17 cellular contexts compared by ENCODE assay signal in the genomic region with DNA sequence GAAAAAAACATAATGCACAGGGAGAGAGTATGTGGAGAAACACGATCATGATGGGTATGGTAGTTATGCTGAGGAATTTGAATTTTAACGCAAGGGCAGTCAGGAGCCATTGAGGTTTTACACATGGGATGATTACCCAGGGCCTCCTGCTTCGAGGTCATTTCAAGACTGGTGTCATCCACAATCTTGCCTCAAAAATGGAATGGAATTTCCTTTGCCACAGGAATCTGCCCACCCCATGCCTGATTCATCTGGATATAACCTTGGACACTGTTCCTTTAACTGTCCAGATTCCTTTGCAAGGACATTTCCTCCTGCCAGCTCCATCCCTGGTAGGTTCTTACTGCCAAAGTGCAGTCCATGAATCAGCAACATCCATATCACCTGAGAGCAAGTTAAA.
DNase-seq lines count a peak whose midpoint lies in the region; ATAC-seq, FAIRE-seq and TF ChIP-seq lines count a peak whose summit lies in the region.
"Had no signal": no experiment of that assay in that cellular context is flagged by ENCODE, and none has a peak within 500 bp of the region (broad histone marks: within the 10 kb centered on the region; RNA-seq: fewer than 3 reads in every experiment).

No MANE protein-coding gene starts in this region.

- intact Hi-C loops in activated CD4-positive, alpha-beta T cell treated with anti-CD3 and anti-CD28 coated beads, Interleukin-2, amount 10 ng/mL, durations not matched to agents 24 days and 14 days (cut with micrococcal nuclease), result no loop called here

- no peak for TF ChIP-seq CTCF in RWPE2 (IDR thresholded peaks at IDR 0.05; ENCODE audit: poor library complexity, severe bottlenecking)

- no peaks in the 10 kb centered on the region for H3K27me3 Mint-ChIP-seq in activated CD4-positive, alpha-beta T cell treated with anti-CD3 and anti-CD28 coated beads, Interleukin-2, amount 10 ng/mL, durations not matched to agents 24 days and 14 days
- H3K27me3 Mint-ChIP-seq: CD8-positive, alpha-beta memory T cell had no signal

- peak overlapping the region; percentile 53 for H3K27ac ChIP-seq in RWPE2 (ENCODE audit: poor library complexity, severe bottlenecking)
- H3K27ac ChIP-seq: heart right ventricle had no signal

- H3K36me3 Mint-ChIP-seq in activated CD4-positive, alpha-beta T cell treated with anti-CD3 and anti-CD28 coated beads, Interleukin-2, amount 10 ng/mL, durations not matched to agents 24 days and 14 days (ENCODE audit: low read depth), result no peaks in the 10 kb centered on the region

- no peak overlapping the region for H3K27ac Mint-ChIP-seq in activated CD4-positive, alpha-beta T cell treated with anti-CD3 and anti-CD28 coated beads, Interleukin-2, amount 10 ng/mL, durations not matched to agents 24 days and 14 days
- H3K27ac Mint-ChIP-seq: CD8-positive, alpha-beta memory T cell had no signal

- no peaks in the 10 kb centered on the region for H3K9me3 Mint-ChIP-seq in activated CD4-positive, alpha-beta T cell treated with anti-CD3 and anti-CD28 coated beads, Interleukin-2, amount 10 ng/mL, durations not matched to agents 24 days and 14 days

- H3K27me3 ChIP-seq in RWPE2 (ENCODE audit: insufficient read depth, poor library complexity, severe bottlenecking), result no peaks in the 10 kb centered on the region
- H3K27me3 ChIP-seq: heart right ventricle had no signal

- no peak overlapping the region for H3K4me3 Mint-ChIP-seq in activated CD4-positive, alpha-beta T cell treated with anti-CD3 and anti-CD28 coated beads, Interleukin-2, amount 10 ng/mL, durations not matched to agents 24 days and 14 days
- H3K4me3 Mint-ChIP-seq: activated T-cell treated with anti-CD3 and anti-CD28 coated beads, Interleukin-2, amount 50 U/mL, for 4 hours; CD8-positive, alpha-beta memory T cell; neural crest cell had no signal

- H3K4me1 ChIP-seq in RWPE2 (ENCODE audit: insufficient read depth, poor library complexity, severe bottlenecking), result peaks cover 12% of the 10 kb centered on the region
- H3K4me1 ChIP-seq: heart right ventricle had no signal

- no peaks in the 10 kb centered on the region for H3K36me3 ChIP-seq in RWPE2 (ENCODE audit: low read depth)
- H3K36me3 ChIP-seq: heart right ventricle had no signal

- FAIRE-seq in GM19239 (lab: Jason Lieb, UNC), result no peak
- FAIRE-seq: HepG2, small intestine had no signal

- H3K4me3 ChIP-seq in RWPE2 (ENCODE audit: severe bottlenecking) (no peak overlapping the region), skeletal muscle cell (ENCODE audit: low read depth, low read length) (no peak overlapping the region)
- H3K4me3 ChIP-seq: heart right ventricle had no signal

- peak; percentile 98 for ATAC-seq in RWPE2 (ENCODE audit: low read depth)
- ATAC-seq: activated T-cell treated with anti-CD3 and anti-CD28 coated beads, Interleukin-2, amount 50 U/mL, for 4 hours; heart right ventricle; HepG2 had no signal

- DNase-seq in GM04504 (ENCODE audit: low read depth) (peak; percentile 66), RWPE2 (ENCODE audit: low spot score) (no peak), fibroblast of gingiva (ENCODE audit: low read depth) (peak; percentile 67), skeletal muscle cell (ENCODE audit: low read depth) (peak; percentile 72), ecto neural progenitor cell (ENCODE audit: low spot score) (no peak), GM19239 (ENCODE audit: insufficient read length, low spot score) (no peak), dermis blood vessel endothelial cell (no peak)
- no peak for DNase-seq in activated CD4-positive, alpha-beta T cell treated with anti-CD3 and anti-CD28 coated beads, Interleukin-2, amount 10 ng/mL, durations not matched to agents 24 days and 14 days
- DNase-seq: activated T-cell treated with anti-CD3 and anti-CD28 coated beads, Interleukin-2, amount 50 U/mL, for 4 hours; amygdala; CD8-positive, alpha-beta memory T cell; heart right ventricle; OCI-M1; small intestine; T-helper 1 cell had no signal

- no peaks in the 10 kb centered on the region for H3K9me3 ChIP-seq in RWPE2 (ENCODE audit: severe bottlenecking)
- H3K9me3 ChIP-seq: heart right ventricle had no signal

- no peaks in the 10 kb centered on the region for H3K4me1 Mint-ChIP-seq in activated CD4-positive, alpha-beta T cell treated with anti-CD3 and anti-CD28 coated beads, Interleukin-2, amount 10 ng/mL, durations not matched to agents 24 days and 14 days
- H3K4me1 Mint-ChIP-seq: CD8-positive, alpha-beta memory T cell had no signal

Comparison
In these comparisons a context has a peak if more than half of its experiments do, and no peak if none do; other contexts are left out.
1. DNase-seq: peak in GM04504 (single experiment), fibroblast of gingiva (single experiment) and skeletal muscle cell (single experiment); none in RWPE2 (single experiment), ecto neural progenitor cell (single experiment), GM19239 (single experiment), activated CD4-positive, alpha-beta T cell treated with anti-CD3 and anti-CD28 coated beads, Interleukin-2, amount 10 ng/mL, durations not matched to agents 24 days and 14 days (single experiment) and dermis blood vessel endothelial cell (single experiment).